In genomic region chr7:30564243-30564892, GRCh38 we compare ENCODE assay signal across 8 cellular contexts. TPM values are rescaled to one million over a fixed set of nuclear protein-coding genes. Genes with fewer than 3 reads are reported as not detected.
DNase-seq lines count a peak whose midpoint lies in the region; ATAC-seq and TF ChIP-seq lines count a peak whose summit lies in the region.

No MANE protein-coding gene starts in this region.

- peak; percentile 86 for ATAC-seq in GM21526 (IDR thresholded peaks at IDR 0.05; ENCODE audit: low FRiP score, unreplicated experiment)

- no peaks in the 10 kb centered on the region for H3K4me1 ChIP-seq in OCI-LY1 (ENCODE audit: insufficient read depth, low read length, severe bottlenecking)

- no peak overlapping the region for H3K4me2 ChIP-seq in OCI-LY1 (ENCODE audit: low read length)

- H3K9me3 ChIP-seq in OCI-LY1 (ENCODE audit: low read length), result no peaks in the 10 kb centered on the region

- H3K4me3 ChIP-seq in OCI-LY1 (ENCODE audit: low read depth, low read length, poor library complexity, severe bottlenecking), result no peak overlapping the region
- H3K4me3 ChIP-seq in epithelial cell of esophagus (ENCODE audit: low read length), result no peak overlapping the region

- no peaks in the 10 kb centered on the region for H3K9me2 ChIP-seq in OCI-LY1 (ENCODE audit: low read depth, low read length)

- 0 out of 2 replicates have a peak, but pooled peaks cover 4% of the 10 kb centered on the region for H3K36me3 ChIP-seq in OCI-LY1 (ENCODE audit: insufficient read depth, low read length)

- no peak overlapping the region for H3K27ac ChIP-seq in OCI-LY1 (ENCODE audit: low read depth, low read length, poor library complexity, severe bottlenecking)

- no peaks in the 10 kb centered on the region for H3K27me3 ChIP-seq in OCI-LY1 (ENCODE audit: insufficient read depth, low read length)

- peak; percentile 97 for DNase-seq in DMS 273 (lab: John Stamatoyannopoulos, UW; ENCODE audit: unreplicated experiment)
- peak in 73 of 76 experiments; percentile 11 to 90 (median 73) for DNase-seq in HUDEP-2 (lab: John Stamatoyannopoulos, UW; ENCODE audit: unreplicated experiment in 76 of 76)
- DNase-seq in activated CD8-positive, alpha-beta memory T cell treated with anti-CD3 and anti-CD28 coated beads, Interleukin-2, amount 50 U/mL, for 24 hours (ENCODE audit: extremely low read depth), result peak; percentile 48
- peak; percentile 90 for DNase-seq in epithelial cell of esophagus (ENCODE audit: low read depth)
- DNase-seq in myocyte (ENCODE audit: low read depth), result peak; percentile 94
- peak; percentile 59 for DNase-seq in stimulated activated CD8-positive, alpha-beta memory T cell treated with anti-CD3 and anti-CD28 coated beads, Interleukin-7, amount 100 ng/mL, for 24 hours (ENCODE audit: low read depth)

- H3K9ac ChIP-seq in OCI-LY1 (ENCODE audit: low read length), result no peak overlapping the region

- no peaks in the 10 kb centered on the region for H4K20me1 ChIP-seq in OCI-LY1 (ENCODE audit: insufficient read depth, low read length)

- no peaks in the 10 kb centered on the region for H3F3A ChIP-seq in OCI-LY1 (ENCODE audit: insufficient read depth, low read length)

- no peak overlapping the region for H2AFZ ChIP-seq in OCI-LY1 (ENCODE audit: low read length)

- H3K79me2 ChIP-seq in OCI-LY1 (ENCODE audit: insufficient read depth, low read length), result no peaks in the 10 kb centered on the region

- TF ChIP-seq CTCF in OCI-LY1 (IDR thresholded peaks at IDR 0.05; ENCODE audit: low read length), result peak; percentile 97
- TF ChIP-seq CTCF in epithelial cell of esophagus (IDR thresholded peaks at IDR 0.05; ENCODE audit: insufficient read depth, low read depth, low read length, missing control alignments), result peak; percentile 85

RNA-seq across cellular contexts. Expression of gene GARS1, which starts 30.3 kb away (rescaled TPM):
- total RNA-seq in myocyte, result 102 and 140 TPM in 2 replicates
- 420 TPM for polyA plus RNA-seq in myocyte (2012)

RNA-seq across cellular contexts. Expression of gene GGCT, which starts 59.7 kb away (rescaled TPM):
- 33.5 and 38.2 TPM in 2 replicates for total RNA-seq in myocyte
- polyA plus RNA-seq in myocyte (2012), result 48.3 TPM
